ENCODE assay signal across 9 cellular contexts in genomic region chr5:132463808-132464154, GRCh38. TPM values are rescaled to one million over a fixed set of nuclear protein-coding genes. Genes with fewer than 3 reads are reported as not detected.
DNase-seq lines count a peak whose midpoint lies in the region; ATAC-seq, FAIRE-seq and TF ChIP-seq lines count a peak whose summit lies in the region.
"Had no signal": no experiment of that assay in that cellular context is flagged by ENCODE, and none has a peak within 500 bp of the region (broad histone marks: within the 10 kb centered on the region; RNA-seq: fewer than 3 reads in every experiment).

No MANE protein-coding gene starts in this region.

- peaks cover 49% of the 10 kb centered on the region for H3K36me3 Mint-ChIP-seq in T-helper 1 cell treated with Interleukin-12 subunit alpha and Interleukin-12 subunit beta and Interleukin-4 antibody, amounts not matched to agents 30 μg/mL and 1 μg/mL, for 36 hours (ENCODE audit: low read depth)
- peaks cover 7 to 14% of the 10 kb centered on the region in 2 donors for H3K36me3 Mint-ChIP-seq in activated T-cell treated with anti-CD3 and anti-CD28 coated beads, Interleukin-2, amount 50 U/mL, for 72 hours (ENCODE audit: insufficient read depth in 2 of 2)

- no peak for TF ChIP-seq RAD21 in HepG2 (CRISPR knock-in tag; IDR thresholded peaks at IDR 0.05)

- H4K20me1 ChIP-seq in HepG2 (ENCODE audit: insufficient read depth, low read length), result no peaks in the 10 kb centered on the region

- ATAC-seq in activated T-cell treated with anti-CD3 and anti-CD28 coated beads, Interleukin-2, amount 50 U/mL, for 72 hours (replicated peaks in 1 of 2), result no peak
- no peak for ATAC-seq in HepG2

- TF ChIP-seq CTCF in HepG2 (CRISPR knock-in tag; IDR thresholded peaks at IDR 0.05), result no peak

- intact Hi-C loops in HepG2 (cut with micrococcal nuclease; ENCODE audit: unreplicated experiment), result loop anchor here (5.0 kb wide), 1 partner anchor 34 kb away; no protein-coding TSS in a partner anchor

- no peak for TF ChIP-seq POLR2A in HepG2 (IDR thresholded peaks at IDR 0.05; ENCODE audit: insufficient read depth in 1 of 2, low read depth in 2 of 2, low read length in 2 of 2)

- peak overlapping the region; percentile 93 for H3K27ac Mint-ChIP-seq in T-helper 1 cell treated with Interleukin-12 subunit alpha and Interleukin-12 subunit beta and Interleukin-4 antibody, amounts not matched to agents 30 μg/mL and 1 μg/mL, for 36 hours
- peak overlapping the region; percentile 7 for H3K27ac Mint-ChIP-seq in activated T-cell treated with anti-CD3 and anti-CD28 coated beads, Interleukin-2, amount 50 U/mL, for 72 hours

- H3K27me3 ChIP-seq in HepG2 (ENCODE audit: control insufficient read depth in 1 of 2, insufficient read depth in 2 of 2, low read length in 2 of 2), result no peaks in the 10 kb centered on the region
- no peaks in the 10 kb centered on the region for H3K27me3 ChIP-seq in stomach smooth muscle (ENCODE audit: control insufficient read depth in 1 of 2, insufficient read depth in 2 of 2, low read length in 2 of 2)

- peaks cover 98% of the 10 kb centered on the region for H3K4me1 ChIP-seq in HepG2 (ENCODE audit: insufficient read depth, low read length)
- H3K4me1 ChIP-seq in stomach smooth muscle (ENCODE audit: control insufficient read depth, insufficient read depth, low read length), result peaks cover 59% of the 10 kb centered on the region

- 44% methylated on average over 2 of the region's 5 CpGs for WGBS in HepG2 (ENCODE audit: low lambda C conversion rate)

- H3K9me3 ChIP-seq in HepG2 (ENCODE audit: low read length) (no peaks in the 10 kb centered on the region), stomach smooth muscle (ENCODE audit: control insufficient read depth in 2 of 2, low read length in 2 of 2) (no peaks in the 10 kb centered on the region)

- FAIRE-seq in HepG2 (lab: Jason Lieb, UNC), result no peak
- FAIRE-seq: A204.1 had no signal

- H3K4me2 ChIP-seq in HepG2 (ENCODE audit: low read depth, low read length), result peak overlapping the region; percentile 90

- POLR2A ChIA-PET in HepG2 (lab: Yijun Ruan, JAX), result interaction anchor here (1.2 to 2.0 kb wide), 3 partner anchors 27 to 36 kb away, joined by 3 to 12 read pairs (median 8); partner anchors contain the start of gene IRF1

- in situ Hi-C loops in HepG2 (cut with HindIII; ENCODE audit: extremely low pct_ligation_motif_present, low pct_unique_long_range_greater_than_20kb), result no loop called here

- BruUV-seq in HepG2 (replicated peaks; lab: Mats Ljungman, UMichigan), result no TSS peak

- peak overlapping the region; percentile 58 for H2AFZ ChIP-seq in HepG2 (ENCODE audit: low read length)

- no peak overlapping the region for H3K27ac ChIP-seq in HepG2 (ENCODE audit: extremely low read length, insufficient read depth, low read length)
- H3K27ac ChIP-seq in stomach smooth muscle (ENCODE audit: low read length), result peak overlapping the region; percentile 41

- H3K4me3 ChIP-seq in HepG2 (replicated peaks in 1 of 3; ENCODE audit: insufficient read depth in 1 of 3, low read depth in 2 of 3, low read length in 3 of 3), result peak overlapping the region; percentile 47 to 71 (median 56); a peak in 5 of 6 replicates
- peak overlapping the region; percentile 49 to 67 for H3K4me3 ChIP-seq in stomach smooth muscle (ENCODE audit: low read length in 2 of 2)

- no peaks in the 10 kb centered on the region for H3K27me3 Mint-ChIP-seq in T-helper 1 cell treated with Interleukin-12 subunit alpha and Interleukin-12 subunit beta and Interleukin-4 antibody, amounts not matched to agents 30 μg/mL and 1 μg/mL, for 36 hours (ENCODE audit: low read depth)
- H3K27me3 Mint-ChIP-seq in activated T-cell treated with anti-CD3 and anti-CD28 coated beads, Interleukin-2, amount 50 U/mL, for 72 hours (ENCODE audit: low read depth), result peaks cover 15% of the 10 kb centered on the region

- no peaks in the 10 kb centered on the region for H3K79me2 ChIP-seq in HepG2 (ENCODE audit: insufficient read depth, low read length)

- TF ChIP-seq EP300 in HepG2 (IDR thresholded peaks at IDR 0.05; ENCODE audit: low read depth in 2 of 2, low read length in 2 of 2), result no peak
- no peak for TF ChIP-seq EP300 in HepG2 (CRISPR knock-in tag; IDR thresholded peaks at IDR 0.05; ENCODE audit: borderline replicate concordance)

- H3K4me1 Mint-ChIP-seq in T-helper 1 cell treated with Interleukin-12 subunit alpha and Interleukin-12 subunit beta and Interleukin-4 antibody, amounts not matched to agents 30 μg/mL and 1 μg/mL, for 36 hours (ENCODE audit: low read depth), result peaks cover 87% of the 10 kb centered on the region
- peaks cover 82% of the 10 kb centered on the region for H3K4me1 Mint-ChIP-seq in activated T-cell treated with anti-CD3 and anti-CD28 coated beads, Interleukin-2, amount 50 U/mL, for 72 hours (ENCODE audit: low read depth)

- H3K9ac ChIP-seq in HepG2 (ENCODE audit: insufficient read depth, low read depth, low read length) (peak overlapping the region; percentile 53), stomach smooth muscle (ENCODE audit: low read length in 2 of 2) (peak overlapping the region; percentile 35 to 55)

- peak overlapping the region; percentile 69 for H3K4me3 Mint-ChIP-seq in T-helper 1 cell treated with Interleukin-12 subunit alpha and Interleukin-12 subunit beta and Interleukin-4 antibody, amounts not matched to agents 30 μg/mL and 1 μg/mL, for 36 hours
- peak overlapping the region; percentile 81 to 84 for H3K4me3 Mint-ChIP-seq in activated T-cell treated with anti-CD3 and anti-CD28 coated beads, Interleukin-2, amount 50 U/mL, for 72 hours

- no peaks in the 10 kb centered on the region for H3K9me3 Mint-ChIP-seq in T-helper 1 cell treated with Interleukin-12 subunit alpha and Interleukin-12 subunit beta and Interleukin-4 antibody, amounts not matched to agents 30 μg/mL and 1 μg/mL, for 36 hours
- H3K9me3 Mint-ChIP-seq in activated T-cell treated with anti-CD3 and anti-CD28 coated beads, Interleukin-2, amount 50 U/mL, for 72 hours, result peaks cover 0 to 1% of the 10 kb centered on the region in 2 donors

- CTCF ChIA-PET in HepG2 (lab: Yijun Ruan, JAX; ENCODE audit: low intra/inter-chr PET ratio, low total read pairs), result no interaction called here

- DNase-seq in T-helper 1 cell (no peak), HepG2 (ENCODE audit: low spot score) (no peak), AML-193 (lab: John Stamatoyannopoulos, UW) (no peak), SK-N-DZ (ENCODE audit: low spot score) (no peak), NCI-H69 (lab: John Stamatoyannopoulos, UW) (no peak)
- DNase-seq in activated T-cell treated with anti-CD3 and anti-CD28 coated beads, Interleukin-2, amount 50 U/mL, for 72 hours, result no peak

- H3K36me3 ChIP-seq in HepG2 (replicated peaks in 1 of 2; ENCODE audit: control insufficient read depth in 1 of 2, insufficient read depth in 2 of 2, low read length in 2 of 2) (no peaks in the 10 kb centered on the region), stomach smooth muscle (ENCODE audit: control insufficient read depth in 2 of 2, insufficient read depth in 2 of 2, low read length in 2 of 2) (peaks cover 6 to 21% of the 10 kb centered on the region in 2 donors)

TF ChIP-seq in HepG2, 621 proteins besides CTCF, POLR2A, EP300 and RAD21 (continues in another document):
- TF ChIP-seq GABPB1 (CRISPR knock-in tag; IDR thresholded peaks at IDR 0.05), result no peak

RNA-seq across cellular contexts. Expression of gene IRF1, which starts 26.8 kb away (rescaled TPM):
- total RNA-seq in activated T-cell treated with anti-CD3 and anti-CD28 coated beads, Interleukin-2, amount 50 U/mL, for 72 hours, result 100 to 1,000 TPM; 212 to 226 TPM
- 5.8 and 8.8 TPM in 2 replicates for total RNA-seq in HepG2 (2016; rRNA removed; fragmentation: Illumina TruSeq; extraction: Trizol)
- 1.2 and 1.9 TPM in 2 replicates for total RNA-seq in HepG2 (2016; cell fraction: cytosol; rRNA removed; fragmentation: Illumina TruSeq; extraction: Trizol; ENCODE audit: low read depth)
- 4.4 and 10.1 TPM in 2 replicates for total RNA-seq in HepG2 (2016; cell fraction: insoluble cytoplasmic fraction; rRNA removed; fragmentation: Illumina TruSeq; extraction: Trizol)
- 2.5 and 3.3 TPM in 2 replicates for total RNA-seq in HepG2 (2016; cell fraction: membrane; rRNA removed; fragmentation: Illumina TruSeq; extraction: Trizol)
- total RNA-seq in HepG2 (2016; cell fraction: nucleus; rRNA removed; fragmentation: Illumina TruSeq; extraction: Trizol), result 14.5 and 19.2 TPM in 2 replicates
- 4.1 and 4.4 TPM in 2 replicates for polyA plus RNA-seq in HepG2 (2011; rRNA removed)
- polyA plus RNA-seq in HepG2 (2011; cell fraction: cytosol; rRNA removed), result 4.7 and 4.8 TPM in 2 replicates
- polyA plus RNA-seq in HepG2 (2011; cell fraction: nucleus; rRNA removed), result 10.1 and 10.8 TPM in 2 replicates
- polyA plus RNA-seq in HepG2 (2012), result 3.4 and 4.0 TPM in 2 replicates
- polyA plus RNA-seq in HepG2 (2016; cell fraction: cytosol; fragmentation: Illumina TruSeq; extraction: Trizol; ENCODE audit: low read depth), result 0.75 and 0.77 TPM in 2 replicates
- polyA plus RNA-seq in HepG2 (2016; cell fraction: insoluble cytoplasmic fraction; fragmentation: Illumina TruSeq; extraction: Trizol; ENCODE audit: low read depth), result 5.3 and 6.8 TPM in 2 replicates
- 0.80 and 1.4 TPM in 2 replicates for polyA plus RNA-seq in HepG2 (2016; cell fraction: membrane; fragmentation: Illumina TruSeq; extraction: Trizol; ENCODE audit: low read depth)
- 8.7 and 9.9 TPM in 2 replicates for polyA plus RNA-seq in HepG2 (2016; cell fraction: nucleus; fragmentation: Illumina TruSeq; extraction: Trizol; ENCODE audit: insufficient read depth, low read depth)
- polyA minus RNA-seq in HepG2 (2011; rRNA and poly(A)+ RNA removed; ENCODE audit: low replicate concordance), result 24.0 and 36.4 TPM in 2 replicates
- polyA minus RNA-seq in HepG2 (2011; cell fraction: cytosol; rRNA and poly(A)+ RNA removed), result 4.7 and 7.5 TPM in 2 replicates
- polyA minus RNA-seq in HepG2 (2011; cell fraction: nucleus; rRNA and poly(A)+ RNA removed), result 28.5 and 37.7 TPM in 2 replicates
- 1.4 and 1.5 TPM in 2 replicates for polyA plus RNA-seq in SK-N-DZ (2014; cell fraction: cytosol; rRNA removed)
- polyA plus RNA-seq in SK-N-DZ (2014; cell fraction: nucleus; rRNA removed), result 0.74 and 1.9 TPM in 2 replicates

Comparison
In these comparisons a context has a peak if more than half of its experiments do, and no peak if none do; other contexts are left out.
1. RNA of gene IRF1, which starts 26.8 kb away (total RNA-seq): 212 to 226 TPM in activated T-cell treated with anti-CD3 and anti-CD28 coated beads, Interleukin-2, amount 50 U/mL, for 72 hours; 1.2 to 19.2 TPM in HepG2; every median in the first group is over 10 times any median in the second.